In the genomic region with DNA sequence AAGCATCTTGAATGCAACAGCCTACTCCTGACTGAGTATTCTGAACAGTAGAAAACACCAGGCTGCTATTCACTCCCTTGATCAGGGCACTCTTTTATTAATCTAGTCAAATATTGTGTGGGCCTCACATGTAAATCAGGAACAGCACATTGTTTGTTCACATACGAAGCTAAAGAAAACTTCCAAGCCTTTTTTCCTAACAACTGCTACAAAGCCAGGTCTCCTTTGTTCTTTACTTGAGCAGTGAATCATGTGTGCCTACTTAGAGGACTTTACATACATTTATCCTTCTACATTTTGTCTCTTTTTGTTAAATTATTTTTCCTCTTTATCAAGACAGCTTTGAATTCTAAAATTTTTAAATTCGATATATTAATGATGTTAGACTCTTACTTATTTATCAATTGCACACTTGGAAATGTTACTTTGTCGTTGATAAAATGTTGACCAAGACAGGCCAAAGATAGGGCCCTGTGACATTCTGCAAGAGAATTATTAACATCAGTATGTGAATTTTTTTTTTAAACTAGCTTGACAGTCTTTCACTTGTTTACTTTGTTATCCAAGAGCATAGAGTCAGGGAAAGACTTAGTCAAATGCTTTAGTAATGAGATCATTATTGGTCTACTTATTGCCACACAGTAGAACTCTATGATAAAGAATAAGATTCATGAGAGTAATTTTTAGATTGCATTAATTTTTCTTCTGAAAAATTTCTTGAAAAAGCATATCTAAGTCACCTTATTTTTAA, we compare ENCODE assay signal across 12 cellular contexts. TPM values are rescaled to one million over a fixed set of nuclear protein-coding genes. Genes with fewer than 3 reads are reported as not detected.
DNase-seq lines count a peak whose midpoint lies in the region; ATAC-seq lines count a peak whose summit lies in the region.
"Had no signal": no experiment of that assay in that cellular context is flagged by ENCODE, and none has a peak within 500 bp of the region (broad histone marks: within the 10 kb centered on the region; RNA-seq: fewer than 3 reads in every experiment).

No MANE protein-coding gene starts in this region.

- peak; percentile 68 for ATAC-seq in left ventricle myocardium superior
- no peak for ATAC-seq in GM21515 (IDR thresholded peaks at IDR 0.05; ENCODE audit: unreplicated experiment)

- DNase-seq in HCEC 1CT (peak; percentile 81), SW480 (ENCODE audit: low spot score) (peak; percentile 13), left ventricle myocardium superior (no peak), skeletal muscle cell (ENCODE audit: low read depth) (peak; percentile 39), COR-L47 (lab: John Stamatoyannopoulos, UW) (no peak), epidermal melanocyte (ENCODE audit: insufficient read length, low spot score) (no peak)
- DNase-seq in NK-92 treated with Interleukin-12 subunit alpha and Interleukin-12 subunit beta, amount 100 ng/mL, for 24 hours (lab: John Stamatoyannopoulos, UW) = no peak
- DNase-seq: activated CD4-positive, alpha-beta T cell treated with anti-CD3 and anti-CD28 coated beads for 1 hour; activated naive CD8-positive, alpha-beta T cell treated with anti-CD3 and anti-CD28 coated beads, Interleukin-2, amount 10 ng/mL, durations not matched to agents 7 days and 5 days; KBM-7; stimulated activated CD8-positive, alpha-beta memory T cell treated with anti-CD3 and anti-CD28 coated beads, Interleukin-4, amount 100 ng/mL, for 48 hours had no signal

- no peak overlapping the region for H3K4me3 ChIP-seq in skeletal muscle cell (ENCODE audit: low read depth, low read length)

- intact Hi-C loops in left ventricle myocardium superior (cut with micrococcal nuclease) = no loop called here

RNA-seq across cellular contexts. Expression of gene SPATS2L, which starts 13.3 kb away (rescaled TPM):
- 98.0 TPM for total RNA-seq in left ventricle myocardium superior

Comparison
In these comparisons a context has a peak if more than half of its experiments do, and no peak if none do; other contexts are left out.
1. DNase-seq: peak in HCEC 1CT (single experiment), SW480 (single experiment) and skeletal muscle cell (single experiment); none in left ventricle myocardium superior (single experiment), NK-92 treated with Interleukin-12 subunit alpha and Interleukin-12 subunit beta, amount 100 ng/mL, for 24 hours (single experiment), COR-L47 (single experiment) and epidermal melanocyte (single experiment).